ENCODE assay signal across 14 cellular contexts in genomic region chr4:26524001-26524400, GRCh38. TPM values are rescaled to one million over a fixed set of nuclear protein-coding genes. Genes with fewer than 3 reads are reported as not detected.
DNase-seq lines count a peak whose midpoint lies in the region; ATAC-seq and TF ChIP-seq lines count a peak whose summit lies in the region.
"Had no signal": no experiment of that assay in that cellular context is flagged by ENCODE, and none has a peak within 500 bp of the region (broad histone marks: within the 10 kb centered on the region; RNA-seq: fewer than 3 reads in every experiment).

No MANE protein-coding gene starts in this region.

- in situ Hi-C loops in IMR-90 (cut with MboI; ENCODE audit: low sequenced_read_pairs) = no loop called here

- H3K27ac ChIP-seq in IMR-90 (ENCODE audit: insufficient read depth, low read length) (no peak overlapping the region; the same call in 1 of the 2 replicates), smooth muscle cell (ENCODE audit: low read depth) (peak overlapping the region; percentile 75), Peyer's patch (no peak overlapping the region)

- no peak for TF ChIP-seq RAD21 in IMR-90 (IDR thresholded peaks at IDR 0.05; ENCODE audit: low read length)

- no peak overlapping the region for H3K9ac ChIP-seq in IMR-90 (ENCODE audit: low read depth, low read length)
- no peak overlapping the region for H3K9ac ChIP-seq in smooth muscle cell (ENCODE audit: low read depth)

- ATAC-seq in IMR-90 (ENCODE audit: low read depth) (no peak; the same call in 1 of the 2 replicates), GM18502 (IDR thresholded peaks at IDR 0.05; ENCODE audit: poor library complexity, unreplicated experiment) (no peak)
- ATAC-seq: GM12878 had no signal

- H4K91ac ChIP-seq in IMR-90 (ENCODE audit: insufficient read depth, low read depth, low read length) = no peak overlapping the region

- H3K4me1 ChIP-seq in IMR-90 (ENCODE audit: control insufficient read depth, insufficient read depth, low read length) (peaks cover 12% of the 10 kb centered on the region), smooth muscle cell (ENCODE audit: low read depth) (no peaks in the 10 kb centered on the region), Peyer's patch (no peaks in the 10 kb centered on the region)
- H3K4me1 ChIP-seq: Caco-2 had no signal

- no peak for TF ChIP-seq POLR2A in IMR-90 (IDR thresholded peaks at IDR 0.05; ENCODE audit: low read depth, low read length)
- no peak for TF ChIP-seq POLR2A in Peyer's patch (IDR thresholded peaks at IDR 0.05)

- BruUV-seq in IMR-90 (replicated peaks; lab: Mats Ljungman, UMichigan) = no TSS peak

- peaks cover 8% of the 10 kb centered on the region for H3F3A ChIP-seq in smooth muscle cell (ENCODE audit: low read depth)

- H3K4me3 ChIP-seq in AG10803 (ENCODE audit: low read length) (no peak overlapping the region), IMR-90 (ENCODE audit: insufficient read depth, low read depth, low read length) (no peak overlapping the region), smooth muscle cell (no peak overlapping the region), Peyer's patch (no peak overlapping the region)
- H3K4me3 ChIP-seq: GM12878 had no signal

- peak overlapping the region; percentile 40; the same call in 1 of the 2 replicates for H3K18ac ChIP-seq in IMR-90 (ENCODE audit: low read depth, low read length)

- H2BK20ac ChIP-seq in IMR-90 (ENCODE audit: low read depth, low read length) = peak overlapping the region; percentile 28; the same call in 1 of the 2 replicates

- H3K27me3 ChIP-seq in IMR-90 (ENCODE audit: control insufficient read depth, insufficient read depth, low read length) (no peaks in the 10 kb centered on the region), smooth muscle cell (ENCODE audit: low read depth) (no peaks in the 10 kb centered on the region), Peyer's patch (no peaks in the 10 kb centered on the region)

- H4K20me1 ChIP-seq in IMR-90 (ENCODE audit: insufficient read depth, low read length) (no peaks in the 10 kb centered on the region), smooth muscle cell (ENCODE audit: low read depth) (no peaks in the 10 kb centered on the region)

- CTCF ChIA-PET in IMR-90 (lab: Yijun Ruan, JAX) = no interaction called here

- no peaks in the 10 kb centered on the region for H3K36me3 ChIP-seq in IMR-90 (ENCODE audit: control insufficient read depth, insufficient read depth, low read length)
- no peaks in the 10 kb centered on the region for H3K36me3 ChIP-seq in smooth muscle cell (ENCODE audit: low read depth)
- no peaks in the 10 kb centered on the region for H3K36me3 ChIP-seq in Peyer's patch

- POLR2A ChIA-PET in IMR-90 (lab: Charles Lee; ENCODE audit: unreplicated experiment) = no interaction called here

- H3K79me1 ChIP-seq in IMR-90 (ENCODE audit: low read depth in 1 of 2, low read length in 2 of 2) = no peaks in the 10 kb centered on the region

- no peak overlapping the region for H3K23ac ChIP-seq in IMR-90 (ENCODE audit: low read depth, low read length)

- TF ChIP-seq CTCF in AG10803 (conservative IDR thresholded peaks at IDR 0.05; ENCODE audit: low read length) (no peak), IMR-90 (conservative IDR thresholded peaks at IDR 0.05; ENCODE audit: low read depth, low read length) (no peak), smooth muscle cell (IDR thresholded peaks at IDR 0.05; ENCODE audit: borderline replicate concordance, insufficient read depth, poor library complexity, severe bottlenecking) (no peak), Peyer's patch (IDR thresholded peaks at IDR 0.05) (no peak)

- dilution Hi-C loops in IMR-90 (cut with HindIII; ENCODE audit: low sequenced_read_pairs, unreplicated experiment) = no loop called here

- peak; percentile 26 for DNase-seq in AG10803 (ENCODE audit: low read depth)
- DNase-seq in IMR-90 = no peak
- peak; percentile 6 for DNase-seq in left kidney (ENCODE audit: low read depth, low spot score)
- no peak for DNase-seq in smooth muscle cell (lab: John Stamatoyannopoulos, UW; ENCODE audit: unreplicated experiment)
- no peak for DNase-seq in Peyer's patch
- DNase-seq in RPMI8226 = no peak
- DNase-seq: Caco-2; CD8-positive, alpha-beta memory T cell; GOT3; H9 had no signal

- no peaks in the 10 kb centered on the region for H3K79me2 ChIP-seq in smooth muscle cell (ENCODE audit: low read depth)

- H4K5ac ChIP-seq in IMR-90 (ENCODE audit: low read depth, low read length) = 0 out of 2 replicates have a peak overlapping the region, but pooled peaks have one; percentile 38

- intact Hi-C loops in IMR-90 (cut with micrococcal nuclease) = no loop called here

- H3K56ac ChIP-seq in IMR-90 (ENCODE audit: extremely low read depth, insufficient read depth, low read length) = no peak overlapping the region

- peaks cover 13% of the 10 kb centered on the region for H3K9me1 ChIP-seq in IMR-90 (ENCODE audit: insufficient read depth, low read length)

- H2AK9ac ChIP-seq in IMR-90 (replicated peaks; ENCODE audit: low read depth, low read length, poor library complexity) = no peak overlapping the region

- H2AFZ ChIP-seq in IMR-90 (replicated peaks; ENCODE audit: low read length, poor library complexity) (no peak overlapping the region), smooth muscle cell (ENCODE audit: low read depth) (peak overlapping the region; percentile 32)

- no peak overlapping the region for H4K8ac ChIP-seq in IMR-90 (ENCODE audit: low read depth in 2 of 2, low read length in 2 of 2)

- no peak overlapping the region for H3K14ac ChIP-seq in IMR-90 (replicated peaks; ENCODE audit: low read depth, low read length)

- H3K4me2 ChIP-seq in IMR-90 (ENCODE audit: low read depth, low read length) (no peak overlapping the region), smooth muscle cell (peak overlapping the region; percentile 22)

- no peak overlapping the region for H2BK15ac ChIP-seq in IMR-90 (ENCODE audit: low read depth, low read length)

- no peaks in the 10 kb centered on the region for H3K9me3 ChIP-seq in IMR-90 (ENCODE audit: control insufficient read depth, insufficient read depth, low read length)
- no peaks in the 10 kb centered on the region for H3K9me3 ChIP-seq in smooth muscle cell (replicated peaks; ENCODE audit: low read depth)
- no peaks in the 10 kb centered on the region for H3K9me3 ChIP-seq in Peyer's patch
- H3K9me3 ChIP-seq: Caco-2 had no signal

- 0 out of 2 replicates have a peak overlapping the region, but pooled peaks have one; percentile 18 for H2BK120ac ChIP-seq in IMR-90 (ENCODE audit: low read depth, low read length)

- no CpG with 5 or more reads among the region's 1 CpG for WGBS in IMR-90 (ENCODE audit: extremely low coverage in 2 of 2, insufficient read length in 1 of 2), 2 experiments
- 12% methylated on average over 1 of the region's 1 CpG for WGBS in smooth muscle cell (ENCODE audit: low lambda C conversion rate)

- H3K4ac ChIP-seq in IMR-90 (ENCODE audit: low read depth, low read length) = peak overlapping the region; percentile 19; the same call in 1 of the 2 replicates

- H2BK5ac ChIP-seq in IMR-90 (ENCODE audit: low read depth, low read length, poor library complexity, severe bottlenecking) = no peak overlapping the region

- H2AK5ac ChIP-seq in IMR-90 (ENCODE audit: low read depth, low read length) = no peak overlapping the region

TF ChIP-seq in IMR-90, 13 proteins besides CTCF, POLR2A, EP300 and RAD21:
- TF ChIP-seq SMC3 (IDR thresholded peaks at IDR 0.05; ENCODE audit: low read depth, low read length) = no peak

RNA-seq across cellular contexts. Expression of gene CCKAR, which starts 33.7 kb away (rescaled TPM):
- total RNA-seq in IMR-90 (2012; rRNA removed) = not detected in 2 replicates
- polyA plus RNA-seq in IMR-90 (2012; rRNA removed) = not detected in 2 replicates
- polyA plus RNA-seq in IMR-90 (2012; cell fraction: cytosol; rRNA removed) = not detected in 2 replicates
- not detected in 2 replicates for polyA plus RNA-seq in IMR-90 (2012; cell fraction: nucleus; rRNA removed; ENCODE audit: low replicate concordance)
- total RNA-seq in smooth muscle cell = 0.18 and 0.27 TPM in 2 replicates
- polyA plus RNA-seq in smooth muscle cell = 0.13 and 0.32 TPM in 2 replicates
- total RNA-seq in Peyer's patch = not detected
- total RNA-seq: CD8-positive, alpha-beta memory T cell; GM12878; H9; HT-29 had no signal
- polyA plus RNA-seq: CD8-positive, alpha-beta memory T cell; GM12878; IgD-negative memory B cell had no signal

RNA-seq across cellular contexts. Expression of gene TBC1D19, which starts 59.9 kb away (rescaled TPM):
- 17.6 and 31.4 TPM in 2 replicates for total RNA-seq in IMR-90 (2012; rRNA removed)
- polyA plus RNA-seq in IMR-90 (2012; rRNA removed) = 6.6 and 9.9 TPM in 2 replicates
- polyA plus RNA-seq in IMR-90 (2012; cell fraction: cytosol; rRNA removed) = 1.8 and 2.3 TPM in 2 replicates
- 1.1 and 8.3 TPM in 2 replicates for polyA plus RNA-seq in IMR-90 (2012; cell fraction: nucleus; rRNA removed; ENCODE audit: low replicate concordance)
- total RNA-seq in smooth muscle cell = 33.8 and 47.8 TPM in 2 replicates
- 15.6 and 19.2 TPM in 2 replicates for polyA plus RNA-seq in smooth muscle cell
- total RNA-seq in Peyer's patch = 10 to 100 TPM in 1 of 4 donors, 1 to 10 TPM in 3; 4.3 to 78.4 (median 6.2) TPM

Comparison
In these comparisons a context has a peak if more than half of its experiments do, and no peak if none do; other contexts are left out.
1. DNase-seq: peak in AG10803 (single experiment) and left kidney (single experiment); none in IMR-90 (single experiment), smooth muscle cell (single experiment), Peyer's patch (0 of 3) and RPMI8226 (single experiment).